Comparison of ENCODE assay signal across 24 cellular contexts in the genomic region with DNA sequence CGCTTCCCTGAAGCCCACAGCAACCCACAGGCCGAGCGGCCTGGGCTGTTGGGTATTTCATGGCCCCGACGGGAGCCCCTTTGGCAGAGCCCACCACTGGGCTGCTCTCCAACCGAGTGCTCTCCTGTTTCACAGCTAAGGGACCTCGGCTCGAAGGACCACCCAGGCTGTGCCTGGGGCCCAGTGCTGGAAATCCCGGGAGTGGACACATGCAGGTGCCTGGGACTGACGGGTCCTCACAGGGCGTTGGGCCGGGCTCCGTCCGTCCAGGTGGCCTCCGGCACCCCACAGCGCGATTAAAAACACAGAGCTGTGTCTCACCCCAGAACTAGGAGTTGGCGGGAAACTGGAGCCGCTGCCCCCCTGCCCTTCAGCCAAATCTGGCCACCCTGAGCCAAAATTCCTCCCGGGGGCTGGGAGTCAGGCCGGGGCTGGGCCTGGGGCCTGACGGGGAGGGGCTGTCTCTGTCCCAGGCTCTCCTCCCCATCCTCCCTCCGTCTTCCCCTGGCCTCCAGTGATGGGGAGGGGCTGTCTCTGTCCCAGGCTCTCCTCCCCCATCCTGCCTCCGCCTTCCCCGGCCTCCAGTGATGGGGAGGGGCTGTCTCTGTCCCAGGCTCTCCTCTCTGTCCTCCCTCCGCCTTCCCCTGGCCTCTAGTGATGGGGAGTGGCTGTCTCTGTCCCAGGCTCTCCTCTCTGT. TPM values are rescaled to one million over a fixed set of nuclear protein-coding genes. Genes with fewer than 3 reads are reported as not detected.
DNase-seq lines count a peak whose midpoint lies in the region; ATAC-seq, FAIRE-seq and TF ChIP-seq lines count a peak whose summit lies in the region.
"Had no signal": no experiment of that assay in that cellular context is flagged by ENCODE, and none has a peak within 500 bp of the region (broad histone marks: within the 10 kb centered on the region; RNA-seq: fewer than 3 reads in every experiment).

No MANE protein-coding gene starts in this region.

- no peaks in the 10 kb centered on the region for H3K79me1 ChIP-seq in neuronal stem cell (ENCODE audit: low read depth, low read length)

- POLR2A ChIA-PET in A549 (lab: Yijun Ruan, JAX), result no interaction called here
- POLR2A ChIA-PET in Panc1 (lab: Charles Lee), result interaction anchor here (0.7 kb wide), 1 partner anchor 131 kb away, joined by 6 read pairs; no protein-coding TSS in a partner anchor

- no peak overlapping the region for H2BK120ac ChIP-seq in neuronal stem cell (ENCODE audit: low read depth, low read length)

- TF ChIP-seq POLR2A in A549 (IDR thresholded peaks at IDR 0.05; ENCODE audit: low read length) (no peak), esophagus muscularis mucosa (IDR thresholded peaks at IDR 0.05; ENCODE audit: low read depth) (no peak), testis (IDR thresholded peaks at IDR 0.05) (no peak)

- DNase-seq in A549 (ENCODE audit: low read depth in 1 of 2, low spot score in 1 of 2) (no peak), Panc1 (ENCODE audit: low read depth, low spot score) (no peak), esophagus muscularis mucosa (ENCODE audit: extremely low spot score) (no peak), neuronal stem cell (ENCODE audit: low spot score) (no peak), NCI-H82 treated with DMSO at 0.1 percent for 48 hours (lab: John Stamatoyannopoulos, UW; ENCODE audit: unreplicated experiment) (no peak), testis (no peak)
- DNase-seq: activated B cell treated with CpG ODN at 0.5 μM for 24 hours; activated naive CD4-positive, alpha-beta T cell treated with Interleukin-2 at 50 U/mL for 16 hours; CD8-positive, alpha-beta T cell; colonic mucosa; effector memory CD8-positive, alpha-beta T cell; H9; NCI-H1436; NCI-H2081 treated with DMSO at 0.1 percent for 48 hours; NCI-H748 treated with DMSO at 0.1 percent for 48 hours; occipital lobe; stimulated activated CD4-positive, alpha-beta T cell treated with anti-CD3 and anti-CD28 coated beads, Interleukin-4, amount 100 ng/mL, for 1 hour; T-helper 9 cell had no signal

- no peak overlapping the region for H4K8ac ChIP-seq in neuronal stem cell (ENCODE audit: low read depth, low read length)

- H2BK15ac ChIP-seq in neuronal stem cell (ENCODE audit: low read length), result no peak overlapping the region

- H3K14ac ChIP-seq in neuronal stem cell (ENCODE audit: low read length), result peak overlapping the region; percentile 8

- TF ChIP-seq EP300 in A549 (IDR thresholded peaks at IDR 0.05), result no peak
- no peak for TF ChIP-seq EP300 in esophagus muscularis mucosa (IDR thresholded peaks at IDR 0.05)

- peak overlapping the region; percentile 89 for H3K18ac ChIP-seq in neuronal stem cell (ENCODE audit: low read length)

- H3K4me2 ChIP-seq in A549, result peak overlapping the region; percentile 59
- no peak overlapping the region for H3K4me2 ChIP-seq in neuronal stem cell (ENCODE audit: insufficient read depth, low read length, poor library complexity, severe bottlenecking)

- H3K4me3 ChIP-seq in A549 (no peak overlapping the region), Panc1 (ENCODE audit: low read depth in 2 of 2, low read length in 2 of 2) (no peak overlapping the region), esophagus muscularis mucosa (no peak overlapping the region), neuronal stem cell (ENCODE audit: low read length in 2 of 2) (no peak overlapping the region), testis (no peak overlapping the region)
- H3K4me3 ChIP-seq: colonic mucosa, heart right ventricle had no signal

- H3K9ac ChIP-seq in neuronal stem cell (ENCODE audit: low read depth, low read length, poor library complexity), result no peak overlapping the region

- H3K9me3 ChIP-seq in A549, result no peaks in the 10 kb centered on the region
- no peaks in the 10 kb centered on the region for H3K9me3 ChIP-seq in Panc1 (ENCODE audit: control insufficient read depth, insufficient read depth, low read depth, low read length)
- H3K9me3 ChIP-seq in esophagus muscularis mucosa, result no peaks in the 10 kb centered on the region
- H3K9me3 ChIP-seq in neuronal stem cell (replicated peaks in 1 of 2; ENCODE audit: control insufficient read depth in 2 of 2, insufficient read depth in 1 of 2, low read depth in 1 of 2, low read length in 2 of 2), result no peaks in the 10 kb centered on the region
- no peaks in the 10 kb centered on the region for H3K9me3 ChIP-seq in testis
- H3K9me3 ChIP-seq: colonic mucosa, heart right ventricle had no signal

- H3K4me1 ChIP-seq in A549, result peaks cover 29% of the 10 kb centered on the region
- peaks cover 52% of the 10 kb centered on the region for H3K4me1 ChIP-seq in Panc1 (ENCODE audit: control insufficient read depth, insufficient read depth, low read length)
- H3K4me1 ChIP-seq in esophagus muscularis mucosa, result peaks cover 14 to 39% (median 29%) of the 10 kb centered on the region in 4 donors
- peaks cover 14 to 25% of the 10 kb centered on the region in 2 donors for H3K4me1 ChIP-seq in neuronal stem cell (ENCODE audit: control insufficient read depth in 2 of 2, insufficient read depth in 1 of 2, low read depth in 1 of 2, low read length in 2 of 2)
- H3K4me1 ChIP-seq in testis, result peaks cover 16% of the 10 kb centered on the region
- H3K4me1 ChIP-seq: colonic mucosa had no signal

- no peak overlapping the region for H2BK12ac ChIP-seq in neuronal stem cell (ENCODE audit: low read length)

- TF ChIP-seq CTCF in A549 (IDR thresholded peaks at IDR 0.05) (no peak), Panc1 (IDR thresholded peaks at IDR 0.05) (no peak), esophagus muscularis mucosa (IDR thresholded peaks at IDR 0.05) (no peak), testis (IDR thresholded peaks at IDR 0.05) (no peak)

- peak overlapping the region; percentile 43 to 71; a peak in 4 of 6 replicates for H3K27ac ChIP-seq in A549
- H3K27ac ChIP-seq in Panc1 (ENCODE audit: low read length), result peak overlapping the region; percentile 84
- peak overlapping the region; percentile 38 to 54 (median 46) for H3K27ac ChIP-seq in esophagus muscularis mucosa (replicated peaks in 1 of 4)
- no peak overlapping the region for H3K27ac ChIP-seq in neuronal stem cell (replicated peaks; ENCODE audit: low read length)
- no peak overlapping the region for H3K27ac ChIP-seq in testis
- H3K27ac ChIP-seq: colonic mucosa, foreskin keratinocyte had no signal

- peak overlapping the region; percentile 68 for H2AFZ ChIP-seq in neuronal stem cell (ENCODE audit: low read length)

- H3K36me3 ChIP-seq in Panc1 (ENCODE audit: control insufficient read depth, insufficient read depth, low read length) (no peaks in the 10 kb centered on the region), esophagus muscularis mucosa (no peaks in the 10 kb centered on the region), neuronal stem cell (replicated peaks in 1 of 2; ENCODE audit: control insufficient read depth in 2 of 2, insufficient read depth in 2 of 2, low read length in 2 of 2) (no peaks in the 10 kb centered on the region), testis (ENCODE audit: low read depth, missing control alignments) (no peaks in the 10 kb centered on the region)
- H3K36me3 ChIP-seq: colonic mucosa, heart right ventricle had no signal

- H3K27me3 ChIP-seq in Panc1 (ENCODE audit: control insufficient read depth, insufficient read depth, low read length), result no peaks in the 10 kb centered on the region
- peaks cover 0 to 71% (median 26%) of the 10 kb centered on the region in 4 donors for H3K27me3 ChIP-seq in esophagus muscularis mucosa
- peaks cover 0 to 2% (median 0%) of the 10 kb centered on the region in 3 experiments for H3K27me3 ChIP-seq in neuronal stem cell (ENCODE audit: control insufficient read depth in 3 of 3, insufficient read depth in 3 of 3, low read depth in 1 of 3, low read length in 3 of 3)
- no peaks in the 10 kb centered on the region for H3K27me3 ChIP-seq in testis

- FAIRE-seq in A549 (lab: Jason Lieb, UNC), result no peak
- FAIRE-seq: GM12891 had no signal

- in situ Hi-C loops in Panc1 (cut with HindIII; ENCODE audit: low pct_unique_long_range_greater_than_20kb, low sequenced_read_pairs), result no loop called here

- 78% methylated on average over 22 of the region's 26 CpGs for WGBS in A549 (ENCODE audit: missing lambda C conversion rate)
- WGBS in esophagus muscularis mucosa, result 17% methylated on average over 13 of the region's 26 CpGs
- no CpG with 5 or more reads among the region's 26 CpGs for WGBS in neuronal stem cell (ENCODE audit: extremely low coverage in 2 of 2, insufficient read length in 2 of 2, insufficient replicate concordance in 1 of 2), 2 donors
- WGBS in testis, 2 donors, result 47 to 52% methylated on average over 10 to 15 of the region's 26 CpGs

- no peak for TF ChIP-seq RAD21 in A549 (conservative IDR thresholded peaks at IDR 0.05 in 1 of 2, IDR thresholded peaks at IDR 0.05 in 1 of 2)

- no TSS peak for BruUV-seq in Panc1 (replicated peaks; lab: Mats Ljungman, UMichigan)

- no peak overlapping the region for H3K4ac ChIP-seq in neuronal stem cell (ENCODE audit: low read length)

- peak overlapping the region; percentile 81 for H2AK5ac ChIP-seq in neuronal stem cell (ENCODE audit: low read depth, low read length)

- peak overlapping the region; percentile 82 for H2BK5ac ChIP-seq in neuronal stem cell (ENCODE audit: low read length)

- CTCF ChIA-PET in A549 (lab: Yijun Ruan, JAX) (interaction anchor here (0.9 to 3.3 kb wide), 7 partner anchors 10 to 149 kb away, joined by 3 to 9 read pairs (median 5); no protein-coding TSS in a partner anchor), Panc1 (lab: Charles Lee) (no interaction called here)

- H3K23ac ChIP-seq in neuronal stem cell (ENCODE audit: low read depth, low read length, poor library complexity), result no peak overlapping the region

- intact Hi-C loops in Panc1 (cut with micrococcal nuclease; ENCODE audit: unreplicated experiment) (no loop called here), esophagus muscularis mucosa (cut with DNase I) (no loop called here), testis (cut with DNase I; ENCODE audit: low total_unique reads) (no loop called here)

- no peak overlapping the region for H4K91ac ChIP-seq in neuronal stem cell (ENCODE audit: low read depth, low read length, poor library complexity)

- no peak for ATAC-seq in A549
- ATAC-seq in Panc1, result no peak; the same call in 1 of the 2 replicates
- ATAC-seq in SK-N-SH treated with all-trans-retinoic acid at 6 μM for 48 hours, result no peak
- ATAC-seq in GM21619 (IDR thresholded peaks at IDR 0.05; ENCODE audit: unreplicated experiment), result no peak
- ATAC-seq: CD8-positive, alpha-beta T cell; effector memory CD8-positive, alpha-beta T cell had no signal

RNA-seq across cellular contexts. Expression of gene UTS2R, which starts 14.1 kb away (rescaled TPM):
- polyA plus RNA-seq in A549 (2011; rRNA removed) (not detected in 2 replicates), A549 (2017; fragmentation: RNase III; extraction: RNeasy Plus Mini Kit Qiagen cat#74134 plus additional on column Dnase treatment) (not detected in 3 replicates), testis (ENCODE audit: insufficient read depth, low read depth, low replicate concordance) (0.32 TPM)
- not detected in 2 replicates for polyA plus RNA-seq in A549 (2012; cell fraction: cytosol; rRNA removed)
- polyA plus RNA-seq in A549 (2012; cell fraction: nucleus; rRNA removed), result 0.06 and 0.11 TPM in 2 replicates
- not detected in 2 replicates for polyA minus RNA-seq in A549 (2011; rRNA and poly(A)+ RNA removed)
- total RNA-seq in Panc1 (2021; ENCODE audit: unreplicated experiment) (0.39 TPM), esophagus muscularis mucosa (not detected), testis (10 to 100 TPM in 1 of 2 donors, 1 to 10 TPM in 1; 3.8 to 28.1 TPM)
- polyA plus RNA-seq in Panc1 (2012; ENCODE audit: insufficient read length), result 0.16 TPM
- polyA plus RNA-seq in neuronal stem cell (2013, experiment 1 of 2), result 0.11 TPM
- polyA plus RNA-seq in neuronal stem cell (2013, experiment 2 of 2), result 0.12 TPM
- total RNA-seq: activated B cell treated with CpG ODN at 0.5 μM for 24 hours; CD8-positive, alpha-beta T cell; colonic mucosa; foreskin keratinocyte; occipital lobe had no signal
- polyA plus RNA-seq: esophagus, foreskin keratinocyte had no signal

RNA-seq across cellular contexts. Expression of gene TEX19, which starts 26.7 kb away (rescaled TPM):
- polyA plus RNA-seq in A549 (2011; rRNA removed) (0.32 and 0.43 TPM in 2 replicates), A549 (2017; fragmentation: RNase III; extraction: RNeasy Plus Mini Kit Qiagen cat#74134 plus additional on column Dnase treatment) (0.50 to 0.66 TPM (median 0.55 TPM) in 3 replicates), testis (ENCODE audit: insufficient read depth, low read depth, low replicate concordance) (31.2 TPM)
- polyA plus RNA-seq in A549 (2012; cell fraction: cytosol; rRNA removed), result 0.74 and 0.80 TPM in 2 replicates
- 0.55 and 0.59 TPM in 2 replicates for polyA plus RNA-seq in A549 (2012; cell fraction: nucleus; rRNA removed)
- 0.44 and 0.58 TPM in 2 replicates for polyA minus RNA-seq in A549 (2011; rRNA and poly(A)+ RNA removed)
- total RNA-seq in Panc1 (2021; ENCODE audit: unreplicated experiment) (0.21 TPM), esophagus muscularis mucosa (not detected), testis (10 to 100 TPM; 21.9 to 37.8 TPM)
- not detected for polyA plus RNA-seq in Panc1 (2012; ENCODE audit: insufficient read length)
- polyA plus RNA-seq in neuronal stem cell (2013, experiment 1 of 2), result 0.28 TPM
- 0.19 TPM for polyA plus RNA-seq in neuronal stem cell (2013, experiment 2 of 2)
- total RNA-seq: activated B cell treated with CpG ODN at 0.5 μM for 24 hours; CD8-positive, alpha-beta T cell; colonic mucosa; heart right ventricle; occipital lobe had no signal
- polyA plus RNA-seq: heart right ventricle had no signal

RNA-seq across cellular contexts. Expression of gene HEXD, which starts 32.4 kb away (rescaled TPM):
- polyA plus RNA-seq in A549 (2011; rRNA removed) (18.0 and 18.4 TPM in 2 replicates), A549 (2017; fragmentation: RNase III; extraction: RNeasy Plus Mini Kit Qiagen cat#74134 plus additional on column Dnase treatment) (15.9 to 21.4 TPM (median 19.5 TPM) in 3 replicates), testis (ENCODE audit: insufficient read depth, low read depth, low replicate concordance) (24.4 TPM)
- 16.4 and 22.2 TPM in 2 replicates for polyA plus RNA-seq in A549 (2012; cell fraction: cytosol; rRNA removed)
- 121 and 156 TPM in 2 replicates for polyA plus RNA-seq in A549 (2012; cell fraction: nucleus; rRNA removed)
- polyA minus RNA-seq in A549 (2011; rRNA and poly(A)+ RNA removed), result 15.9 and 16.2 TPM in 2 replicates
- total RNA-seq in Panc1 (2021; ENCODE audit: unreplicated experiment) (25.6 TPM), esophagus muscularis mucosa (10 to 100 TPM; 15.7 to 27.1 (median 20.6) TPM), testis (10 to 100 TPM; 90.9 to 95.3 TPM)
- 34.0 TPM for polyA plus RNA-seq in Panc1 (2012; ENCODE audit: insufficient read length)
- polyA plus RNA-seq in neuronal stem cell (2013, experiment 1 of 2), result 19.9 TPM
- 19.4 TPM for polyA plus RNA-seq in neuronal stem cell (2013, experiment 2 of 2)

RNA-seq across cellular contexts. Expression of gene OGFOD3, which starts 32.7 kb away (rescaled TPM):
- polyA plus RNA-seq in A549 (2011; rRNA removed) (14.9 and 15.2 TPM in 2 replicates), A549 (2017; fragmentation: RNase III; extraction: RNeasy Plus Mini Kit Qiagen cat#74134 plus additional on column Dnase treatment) (19.8 to 21.9 TPM (median 20.8 TPM) in 3 replicates), testis (ENCODE audit: insufficient read depth, low read depth, low replicate concordance) (19.6 TPM)
- polyA plus RNA-seq in A549 (2012; cell fraction: cytosol; rRNA removed), result 25.1 and 30.2 TPM in 2 replicates
- 34.1 and 40.7 TPM in 2 replicates for polyA plus RNA-seq in A549 (2012; cell fraction: nucleus; rRNA removed)
- 18.8 and 27.1 TPM in 2 replicates for polyA minus RNA-seq in A549 (2011; rRNA and poly(A)+ RNA removed)
- total RNA-seq in Panc1 (2021; ENCODE audit: unreplicated experiment) (53.9 TPM), esophagus muscularis mucosa (10 to 100 TPM; 21.6 to 35.3 (median 28.5) TPM), testis (10 to 100 TPM; 28.9 to 37.4 TPM)
- 76.1 TPM for polyA plus RNA-seq in Panc1 (2012; ENCODE audit: insufficient read length)
- 14.8 TPM for polyA plus RNA-seq in neuronal stem cell (2013, experiment 1 of 2)
- polyA plus RNA-seq in neuronal stem cell (2013, experiment 2 of 2), result 15.3 TPM

RNA-seq across cellular contexts. Expression of gene SECTM1, which starts 52.1 kb away (rescaled TPM):
- polyA plus RNA-seq in A549 (2011; rRNA removed) (0.22 and 0.58 TPM in 2 replicates), A549 (2017; fragmentation: RNase III; extraction: RNeasy Plus Mini Kit Qiagen cat#74134 plus additional on column Dnase treatment) (1.5 to 2.5 TPM (median 2.0 TPM) in 3 replicates), testis (ENCODE audit: insufficient read depth, low read depth, low replicate concordance) (9.3 TPM)
- polyA plus RNA-seq in A549 (2012; cell fraction: cytosol; rRNA removed), result 0.31 and 0.52 TPM in 2 replicates
- 0.58 and 0.83 TPM in 2 replicates for polyA plus RNA-seq in A549 (2012; cell fraction: nucleus; rRNA removed)
- not detected in 2 replicates for polyA minus RNA-seq in A549 (2011; rRNA and poly(A)+ RNA removed)
- total RNA-seq in Panc1 (2021; ENCODE audit: unreplicated experiment) (5.4 TPM), esophagus muscularis mucosa (10 to 100 TPM in 3 of 4 donors, 1 to 10 TPM in 1; 10.0 to 41.1 (median 22.2) TPM), testis (1 to 10 TPM in 1 of 2 donors, under 1 TPM in 1; 0.55 to 5.9 TPM)
- polyA plus RNA-seq in Panc1 (2012; ENCODE audit: insufficient read length), result 7.3 TPM
- 0.39 TPM for polyA plus RNA-seq in neuronal stem cell (2013, experiment 1 of 2)
- polyA plus RNA-seq in neuronal stem cell (2013, experiment 2 of 2), result 0.65 TPM
- total RNA-seq: activated B cell treated with CpG ODN at 0.5 μM for 24 hours had no signal

Comparison
In these comparisons a context has a peak if more than half of its experiments do, and no peak if none do; other contexts are left out.
1. H3K27ac ChIP-seq: peak in A549 (2 of 2), Panc1 (single experiment) and esophagus muscularis mucosa (4 of 4); none in neuronal stem cell (single experiment) and testis (0 of 2).
2. RNA of gene TEX19, which starts 26.7 kb away (total RNA-seq): 21.9 to 37.8 TPM in testis; 0.21 TPM in Panc1 (single experiment) and not detected in esophagus muscularis mucosa; every median in the first group is over 10 times any median in the second.